20 cellular contexts compared by ENCODE assay signal in genomic region chr10:69810097-69810496, GRCh38. TPM values are rescaled to one million over a fixed set of nuclear protein-coding genes. Genes with fewer than 3 reads are reported as not detected.
A peak's percentile ranks its signal among the peaks of the same experiment; 100 is the strongest.
DNase-seq lines count a peak whose midpoint lies in the region; ATAC-seq, FAIRE-seq and TF ChIP-seq lines count a peak whose summit lies in the region.
"Had no signal": no experiment of that assay in that cellular context is flagged by ENCODE, and none has a peak within 500 bp of the region (broad histone marks: within the 10 kb centered on the region; RNA-seq: fewer than 3 reads in every experiment).

No MANE protein-coding gene starts in this region.

- H3K4me2 ChIP-seq in endothelial cell of umbilical vein (ENCODE audit: insufficient read depth, low read length), result no peak overlapping the region
- H3K4me2 ChIP-seq: GM23338 had no signal

- H3K27ac Mint-ChIP-seq in natural killer cell (peak overlapping the region; percentile 14 to 77), nephron progenitor cell (peak overlapping the region; percentile 73)
- H3K27ac Mint-ChIP-seq in natural killer cell treated with Interleukin-12 subunit alpha and Interleukin-12 subunit beta and Interleukin-15 and Interleukin-18, amount 100 ng/mL, for 72 hours, result peak overlapping the region in 1 of 2 donors; percentile 25
- H3K27ac Mint-ChIP-seq: GM23338 had no signal

- H3K36me3 ChIP-seq in endothelial cell of umbilical vein (ENCODE audit: control insufficient read depth in 2 of 2, extremely low read depth in 1 of 2, insufficient read depth in 2 of 2, low read length in 2 of 2) (no peaks in the 10 kb centered on the region), Peyer's patch (no peaks in the 10 kb centered on the region)

- H3K27me3 ChIP-seq in endothelial cell of umbilical vein (ENCODE audit: control insufficient read depth in 2 of 2, insufficient read depth in 2 of 2, low read length in 2 of 2), result no peaks in the 10 kb centered on the region
- no peaks in the 10 kb centered on the region for H3K27me3 ChIP-seq in Peyer's patch
- H3K27me3 ChIP-seq: SJSA1 had no signal

- H4K20me1 ChIP-seq in endothelial cell of umbilical vein (replicated peaks; ENCODE audit: control insufficient read depth, extremely low read depth, insufficient read depth, low read length), result no peaks in the 10 kb centered on the region

- H2AFZ ChIP-seq in endothelial cell of umbilical vein (ENCODE audit: low read depth, low read length), result no peak overlapping the region
- H2AFZ ChIP-seq: GM23338 had no signal

- BruUV-seq in endothelial cell of umbilical vein (replicated peaks; lab: Mats Ljungman, UMichigan), result no TSS peak

- H3K36me3 Mint-ChIP-seq in natural killer cell, result no peaks in the 10 kb centered on the region
- H3K36me3 Mint-ChIP-seq in natural killer cell treated with Interleukin-12 subunit alpha and Interleukin-12 subunit beta and Interleukin-15 and Interleukin-18, amount 100 ng/mL, for 72 hours, result no peaks in the 10 kb centered on the region
- peaks cover 6% of the 10 kb centered on the region for H3K36me3 Mint-ChIP-seq in nephron progenitor cell (ENCODE audit: low read depth)

- H3K27ac ChIP-seq in endothelial cell of umbilical vein (ENCODE audit: insufficient read depth, low read depth, low read length) (no peak overlapping the region), Peyer's patch (no peak overlapping the region)
- H3K27ac ChIP-seq: C4-2B, SJSA1 had no signal

- TF ChIP-seq CTCF in natural killer cell (IDR thresholded peaks at IDR 0.05), result no peak
- TF ChIP-seq CTCF in endothelial cell of umbilical vein (IDR thresholded peaks at IDR 0.05; ENCODE audit: extremely low read depth in 1 of 2, insufficient read depth in 1 of 2, low read depth in 1 of 2, low read length in 2 of 2), result no peak
- no peak for TF ChIP-seq CTCF in nephron progenitor cell (IDR thresholded peaks at IDR 0.05)
- TF ChIP-seq CTCF in Peyer's patch (IDR thresholded peaks at IDR 0.05), result no peak

- H3K4me3 Mint-ChIP-seq in natural killer cell (no peak overlapping the region), nephron progenitor cell (no peak overlapping the region)
- no peak overlapping the region for H3K4me3 Mint-ChIP-seq in natural killer cell treated with Interleukin-12 subunit alpha and Interleukin-12 subunit beta and Interleukin-15 and Interleukin-18, amount 100 ng/mL, for 72 hours
- H3K4me3 Mint-ChIP-seq: GM23338 had no signal

- TF ChIP-seq POLR2A in endothelial cell of umbilical vein (IDR thresholded peaks at IDR 0.05; ENCODE audit: low read depth, low read length) (no peak), Peyer's patch (IDR thresholded peaks at IDR 0.05) (no peak)

- CTCF ChIA-PET in endothelial cell of umbilical vein (lab: Charles Lee), result interaction anchor here (0.9 to 1.6 kb wide), 4 partner anchors 9 to 165 kb away, joined by 3 to 5 read pairs (median 4); no protein-coding TSS in a partner anchor

- H3K9ac ChIP-seq in endothelial cell of umbilical vein (replicated peaks; ENCODE audit: extremely low read depth, insufficient read depth, low read length), result no peak overlapping the region

- H3K9me3 Mint-ChIP-seq in natural killer cell, result no peaks in the 10 kb centered on the region
- no peaks in the 10 kb centered on the region for H3K9me3 Mint-ChIP-seq in natural killer cell treated with Interleukin-12 subunit alpha and Interleukin-12 subunit beta and Interleukin-15 and Interleukin-18, amount 100 ng/mL, for 72 hours
- H3K9me3 Mint-ChIP-seq in nephron progenitor cell, result no peaks in the 10 kb centered on the region
- H3K9me3 Mint-ChIP-seq: GM23338 had no signal

- intact Hi-C loops in natural killer cell (cut with micrococcal nuclease) (no loop called here), endothelial cell of umbilical vein (cut with micrococcal nuclease) (no loop called here)

- H3K79me2 ChIP-seq in endothelial cell of umbilical vein (ENCODE audit: control insufficient read depth, insufficient read depth, low read length), result peaks cover 94% of the 10 kb centered on the region

- dilution Hi-C loops in endothelial cell of umbilical vein (cut with MboI; ENCODE audit: extremely low pct_ligation_motif_present, low sequenced_read_pairs), result no loop called here

- H3K4me1 Mint-ChIP-seq in natural killer cell (peaks cover 35 to 78% of the 10 kb centered on the region in 2 donors), nephron progenitor cell (peaks cover 62% of the 10 kb centered on the region)
- H3K4me1 Mint-ChIP-seq in natural killer cell treated with Interleukin-12 subunit alpha and Interleukin-12 subunit beta and Interleukin-15 and Interleukin-18, amount 100 ng/mL, for 72 hours (ENCODE audit: low read depth in 2 of 2), result peaks cover 12 to 21% of the 10 kb centered on the region in 2 donors

- DNase-seq in natural killer cell (no peak), endothelial cell of umbilical vein (ENCODE audit: low read depth, low spot score) (no peak), nephron progenitor cell (no peak), activated gamma-delta T cell treated with Interleukin-2 at 50 U/mL for 16 hours (no peak), Peyer's patch (no peak), SIG-M5 (lab: John Stamatoyannopoulos, UW) (no peak), NK-92 (lab: John Stamatoyannopoulos, UW; ENCODE audit: unreplicated experiment) (no peak)
- DNase-seq in natural killer cell treated with Interleukin-12 subunit alpha and Interleukin-12 subunit beta and Interleukin-15 and Interleukin-18, amount 100 ng/mL, for 72 hours (ENCODE audit: low spot score), result no peak
- DNase-seq: DMS 273 treated with DMSO at 0.1 percent for 48 hours, Kasumi-1, NCI-H1105, NCI-H1694, NCI-H345, NCI-H526 treated with DMSO at 0.1 percent for 48 hours, OCI-M1, RPMI8226 had no signal

- H3K9me1 ChIP-seq in endothelial cell of umbilical vein (replicated peaks; ENCODE audit: control insufficient read depth, extremely low read depth, insufficient read depth, low read length), result no peaks in the 10 kb centered on the region

- FAIRE-seq in endothelial cell of umbilical vein (lab: Jason Lieb, UNC), result peak; percentile 12
- FAIRE-seq: GM12892 had no signal

- H3K4me3 ChIP-seq in endothelial cell of umbilical vein (replicated peaks in 1 of 3; ENCODE audit: insufficient read depth in 1 of 3, low read depth in 1 of 3, low read length in 3 of 3), result no peak overlapping the region
- no peak overlapping the region for H3K4me3 ChIP-seq in Peyer's patch
- H3K4me3 ChIP-seq: GM23338, SJSA1 had no signal

- POLR2A ChIA-PET in endothelial cell of umbilical vein (lab: Charles Lee), result no interaction called here

- ATAC-seq in natural killer cell, result no peak
- ATAC-seq in natural killer cell treated with Interleukin-12 subunit alpha and Interleukin-12 subunit beta and Interleukin-15 and Interleukin-18, amount 100 ng/mL, for 72 hours, result no peak

- H3K9me3 ChIP-seq in endothelial cell of umbilical vein (replicated peaks; ENCODE audit: control insufficient read depth, insufficient read depth, low read length), result no peaks in the 10 kb centered on the region
- no peaks in the 10 kb centered on the region for H3K9me3 ChIP-seq in Peyer's patch
- H3K9me3 ChIP-seq: SJSA1 had no signal

- H3K27me3 Mint-ChIP-seq in natural killer cell (ENCODE audit: low read depth in 2 of 2) (no peaks in the 10 kb centered on the region), nephron progenitor cell (ENCODE audit: low read depth, poor library complexity) (peaks cover 22% of the 10 kb centered on the region)
- H3K27me3 Mint-ChIP-seq in natural killer cell treated with Interleukin-12 subunit alpha and Interleukin-12 subunit beta and Interleukin-15 and Interleukin-18, amount 100 ng/mL, for 72 hours, result no peaks in the 10 kb centered on the region

- H3K4me1 ChIP-seq in endothelial cell of umbilical vein (ENCODE audit: control insufficient read depth, extremely low read depth, insufficient read depth, low read length) (peaks cover 28% of the 10 kb centered on the region), Peyer's patch (no peaks in the 10 kb centered on the region)

TF ChIP-seq in endothelial cell of umbilical vein, 7 proteins besides CTCF, POLR2A, EP300 and RAD21:
- TF ChIP-seq FOS (IDR thresholded peaks at IDR 0.05; ENCODE audit: borderline replicate concordance, insufficient read depth, low read length), result no peak
- TF ChIP-seq GATA2 (IDR thresholded peaks at IDR 0.05; ENCODE audit: insufficient read depth, insufficient read length, low read depth, low read length), result no peak
- no peak for TF ChIP-seq MYC (IDR thresholded peaks at IDR 0.05; ENCODE audit: low read depth, low read length)

RNA-seq across cellular contexts. Expression of gene COL13A1, which starts 8.4 kb away (rescaled TPM):
- total RNA-seq in natural killer cell (10 to 100 TPM in 2 of 3 donors, 1 to 10 TPM in 1; 5.2 to 22.0 (median 10.3) TPM), endothelial cell of umbilical vein (26.7 and 47.5 TPM in 2 replicates), Peyer's patch (1 to 10 TPM in 2 of 4 donors, under 1 TPM in 1, not detected in 1; 0.94 to 6.6 (median 3.9) TPM)
- total RNA-seq in natural killer cell treated with Interleukin-12 subunit alpha and Interleukin-12 subunit beta and Interleukin-15 and Interleukin-18, amount 100 ng/mL, for 72 hours, result not detected
- 14.5 and 21.4 TPM in 2 replicates for polyA plus RNA-seq in endothelial cell of umbilical vein
- polyA plus RNA-seq in endothelial cell of umbilical vein (2011; cell fraction: cytosol; rRNA removed), result 33.6 and 39.5 TPM in 2 replicates
- polyA plus RNA-seq in endothelial cell of umbilical vein (2011; cell fraction: nucleus; rRNA removed), result 87.2 and 116 TPM in 2 replicates
- 13.5 and 39.8 TPM in 2 replicates for polyA plus RNA-seq in endothelial cell of umbilical vein (2012)
- polyA minus RNA-seq in endothelial cell of umbilical vein, result 15.4 and 23.6 TPM in 2 replicates
- not detected for polyA minus RNA-seq in endothelial cell of umbilical vein (2011; cell fraction: cytosol; rRNA and poly(A)+ RNA removed)
- polyA minus RNA-seq in endothelial cell of umbilical vein (2011; cell fraction: nucleus; rRNA and poly(A)+ RNA removed), result 29.4 and 33.3 TPM in 2 replicates
